Comparison of ENCODE assay signal across 3 cellular contexts in genomic region chr14:41566864-41567263, GRCh38. TPM values are rescaled to one million over a fixed set of nuclear protein-coding genes. Genes with fewer than 3 reads are reported as not detected.
"Had no signal": no experiment of that assay in that cellular context is flagged by ENCODE, and none has a peak within 500 bp of the region (broad histone marks: within the 10 kb centered on the region; RNA-seq: fewer than 3 reads in every experiment).

No MANE protein-coding gene starts in this region.

RNA-seq across cellular contexts. Expression of gene LRFN5, which starts 39.8 kb away (rescaled TPM):
- total RNA-seq: dermis blood vessel endothelial cell, endothelial cell of umbilical vein, foreskin keratinocyte had no signal
- polyA plus RNA-seq: endothelial cell of umbilical vein, foreskin keratinocyte had no signal
